In genomic region chr4:80335554-80336358, GRCh38 we compare ENCODE assay signal across 9 cellular contexts. TPM values are rescaled to one million over a fixed set of nuclear protein-coding genes. Genes with fewer than 3 reads are reported as not detected.
A peak's percentile ranks its signal among the peaks of the same experiment; 100 is the strongest.
DNase-seq lines count a peak whose midpoint lies in the region; ATAC-seq and TF ChIP-seq lines count a peak whose summit lies in the region.
"Had no signal": no experiment of that assay in that cellular context is flagged by ENCODE, and none has a peak within 500 bp of the region (broad histone marks: within the 10 kb centered on the region; RNA-seq: fewer than 3 reads in every experiment).

Gene CFAP299 (plus strand): TSS chr4:80335730.

- ATAC-seq in HG03025 (IDR thresholded peaks at IDR 0.05; ENCODE audit: low FRiP score, unreplicated experiment) (peak; percentile 99), left lung (peak; percentile 97)

- peak within 1 kb of the TSS; percentile 38 to 56 for H3K4me3 ChIP-seq in left lung
- H3K4me3 ChIP-seq: BLaER1 had no signal

- H3K9me3 ChIP-seq in left lung, result no peaks in the 10 kb centered on the region

- H3K4me1 ChIP-seq in left lung, result peaks cover 0 to 11% of the 10 kb centered on the region in 2 donors
- H3K4me1 ChIP-seq: BLaER1 had no signal

- no peaks in the 10 kb centered on the region for H3K36me3 ChIP-seq in left lung
- H3K36me3 ChIP-seq: BLaER1 had no signal

- DNase-seq in SIG-M5 treated with dmso at 0.1 percent for 504 hours (lab: John Stamatoyannopoulos, UW; ENCODE audit: unreplicated experiment) (peak; percentile 38), SIG-M5 (lab: John Stamatoyannopoulos, UW) (no peak), NCI-H2107 treated with DMSO at 0.1 percent for 48 hours (lab: John Stamatoyannopoulos, UW; ENCODE audit: unreplicated experiment) (peak; percentile 77), dermis blood vessel endothelial cell (peak; percentile 65), left lung (peak; percentile 84 to 88)
- DNase-seq in activated CD4-positive, CD25-positive, alpha-beta regulatory T cell treated with anti-CD3 and anti-CD28 coated beads, Interleukin-2, amount 50 U/mL, for 72 hours, result peak; percentile 53
- peak; percentile 62 for DNase-seq in stimulated activated CD4-positive, alpha-beta T cell treated with anti-CD3 and anti-CD28 coated beads, Interleukin-4, amount 100 ng/mL, for 1 hour

- TF ChIP-seq CTCF in left lung (IDR thresholded peaks at IDR 0.05), result peak in 1 of 2 donors; percentile 32

- peaks cover 6 to 34% of the 10 kb centered on the region in 2 donors for H3K27me3 ChIP-seq in left lung
- H3K27me3 ChIP-seq: BLaER1 had no signal

- no peak within 1 kb of the TSS for H3K27ac ChIP-seq in left lung
- H3K27ac ChIP-seq: BLaER1 had no signal

- intact Hi-C loops in left lung (cut with DNase I), result no loop called here

RNA-seq across cellular contexts. Expression of gene CFAP299, which starts in this region (rescaled TPM):
- total RNA-seq in dermis blood vessel endothelial cell (0.34 TPM in 1 of 2 replicates, not detected in the other), left lung (1 to 10 TPM in 1 of 2 donors, not detected in 1; 1.3 TPM)

Comparison
In these comparisons a context has a peak if more than half of its experiments do, and no peak if none do; other contexts are left out.
1. Peak in DNase-seq in dermis blood vessel endothelial cell; RNA of the gene not detected or under 1 TPM.